ENCODE assay signal across 17 cellular contexts in genomic region chr3:41138601-41139000, GRCh38.
"Had no signal": no experiment of that assay in that cellular context is flagged by ENCODE, and none has a peak within 500 bp of the region (broad histone marks: within the 10 kb centered on the region; RNA-seq: fewer than 3 reads in every experiment).

No MANE protein-coding gene starts in this region.

- H3K4me1 Mint-ChIP-seq: central memory CD8-positive, alpha-beta T cell had no signal

- H3K4me3 ChIP-seq: heart left ventricle, mucosa of descending colon, sigmoid colon, tibial artery had no signal

- DNase-seq: effector memory CD8-positive, alpha-beta T cell; foreskin melanocyte; heart left ventricle; hippocampal formation; mucosa of descending colon; naive thymus-derived CD8-positive, alpha-beta T cell; posterior cingulate gyrus; sigmoid colon; small intestine; stimulated activated CD4-positive, alpha-beta T cell treated with anti-CD3 and anti-CD28 coated beads, Interleukin-4, amount 100 ng/mL, for 1 hour; stimulated activated CD8-positive, alpha-beta memory T cell treated with anti-CD3 and anti-CD28 coated beads, Interleukin-4, amount 100 ng/mL, for 48 hours; tibial artery had no signal

- ATAC-seq: heart left ventricle; left lobe of liver; mucosa of descending colon; naive thymus-derived CD8-positive, alpha-beta T cell; stimulated activated effector memory CD8-positive, alpha-beta T cell treated with anti-CD3 and anti-CD28 coated beads, Interleukin-12 subunit alpha, Interleukin-12 subunit beta, amount 100 ng/mL, for 72 hours had no signal

- H3K4me3 Mint-ChIP-seq: central memory CD8-positive, alpha-beta T cell; effector memory CD8-positive, alpha-beta T cell; naive thymus-derived CD8-positive, alpha-beta T cell; stimulated activated effector memory CD8-positive, alpha-beta T cell treated with anti-CD3 and anti-CD28 coated beads, Interleukin-12 subunit alpha, Interleukin-12 subunit beta, amount 100 ng/mL, for 72 hours; stimulated activated naive CD8-positive, alpha-beta T cell treated with anti-CD3 and anti-CD28 coated beads, Interleukin-15, Interleukin-2, amounts not matched to agents 100 ng/mL and 50 ng/mL, for 24 hours had no signal

- H3K27me3 ChIP-seq: heart left ventricle, sigmoid colon, tibial artery had no signal

- H3K36me3 Mint-ChIP-seq: naive thymus-derived CD8-positive, alpha-beta T cell; stimulated activated effector memory CD8-positive, alpha-beta T cell treated with anti-CD3 and anti-CD28 coated beads, Interleukin-12 subunit alpha, Interleukin-12 subunit beta, amount 100 ng/mL, for 72 hours had no signal

- H3K27ac Mint-ChIP-seq: effector memory CD8-positive, alpha-beta T cell; naive thymus-derived CD8-positive, alpha-beta T cell; stimulated activated effector memory CD8-positive, alpha-beta T cell treated with anti-CD3 and anti-CD28 coated beads, Interleukin-12 subunit alpha, Interleukin-12 subunit beta, amount 100 ng/mL, for 72 hours; stimulated activated naive CD8-positive, alpha-beta T cell treated with anti-CD3 and anti-CD28 coated beads, Interleukin-15, Interleukin-2, amounts not matched to agents 100 ng/mL and 50 ng/mL, for 24 hours had no signal

- H3K27ac ChIP-seq: heart left ventricle, neutrophil, sigmoid colon, tibial artery had no signal

- H3K9me3 ChIP-seq: mucosa of descending colon, neutrophil, tibial artery had no signal

- H3K9me3 Mint-ChIP-seq: central memory CD8-positive, alpha-beta T cell; effector memory CD8-positive, alpha-beta T cell; stimulated activated effector memory CD8-positive, alpha-beta T cell treated with anti-CD3 and anti-CD28 coated beads, Interleukin-12 subunit alpha, Interleukin-12 subunit beta, amount 100 ng/mL, for 72 hours; stimulated activated naive CD8-positive, alpha-beta T cell treated with anti-CD3 and anti-CD28 coated beads, Interleukin-15, Interleukin-2, amounts not matched to agents 100 ng/mL and 50 ng/mL, for 24 hours had no signal

- H3K4me1 ChIP-seq: heart left ventricle, sigmoid colon had no signal

- H3K36me3 ChIP-seq: heart left ventricle, neutrophil, sigmoid colon, tibial artery had no signal
